Comparison of ENCODE assay signal across 1 cellular context in the genomic region with DNA sequence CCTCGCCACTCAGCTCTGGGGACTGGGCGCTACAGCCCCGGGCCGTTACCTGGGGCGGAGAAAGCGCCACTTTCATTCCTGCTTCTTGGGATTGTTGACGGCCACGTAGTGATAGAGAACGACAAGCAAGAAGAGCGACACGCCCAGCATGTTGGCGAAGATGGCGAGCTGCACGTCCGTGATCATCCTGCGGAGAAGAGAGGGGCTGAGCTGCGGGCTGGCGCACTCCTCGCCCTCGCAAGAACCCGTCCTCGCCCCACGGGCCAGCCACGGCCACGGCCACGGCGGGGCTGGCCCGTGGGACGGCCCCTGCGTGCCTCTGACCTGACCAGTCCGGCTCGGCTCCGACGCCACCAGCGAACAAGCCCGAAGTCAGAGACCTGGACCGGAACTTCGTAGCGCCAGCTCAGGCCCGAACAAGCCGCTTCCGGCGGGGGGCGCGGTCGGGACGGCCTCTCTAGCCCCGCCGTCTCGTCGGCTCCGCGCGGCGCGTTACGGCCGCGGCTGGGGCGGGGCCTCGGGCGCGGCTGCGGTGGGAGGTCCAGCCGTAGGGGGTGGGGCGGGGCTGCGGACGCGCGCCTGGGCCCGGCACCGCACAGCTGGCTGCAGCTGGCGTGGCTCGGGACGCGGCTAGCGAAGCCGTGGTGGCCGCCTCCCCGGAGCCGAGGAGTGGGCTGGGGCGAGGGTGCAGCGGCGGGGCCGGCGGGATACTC.
TF ChIP-seq lines count a peak whose summit lies in the region.

Gene OST4, minus strand, starts transcription at position 378 of the 713 bp plus-strand sequence.

TF ChIP-seq in HepG2, 621 proteins besides CTCF, POLR2A, EP300 and RAD21 (continued from another document and continues in another):
- TF ChIP-seq HMGXB4 (CRISPR knock-in tag; IDR thresholded peaks at IDR 0.05; ENCODE audit: borderline replicate concordance in 1 of 2, low read depth in 1 of 2) (peak; percentile 61 to 86; a peak in 3 of 4 replicates), RBAK (CRISPR knock-in tag; IDR thresholded peaks at IDR 0.05) (no peak), ZNF629 (CRISPR knock-in tag; conservative IDR thresholded peaks at IDR 0.05) (no peak), ZNF747 (CRISPR knock-in tag; IDR thresholded peaks at IDR 0.05; ENCODE audit: borderline replicate concordance) (no peak), ELF1 (CRISPR knock-in tag; IDR thresholded peaks at IDR 0.05) (peak; percentile 58), KAT7 (CRISPR knock-in tag; IDR thresholded peaks at IDR 0.05; ENCODE audit: borderline replicate concordance) (peak; percentile 90; the same call in 1 of the 2 replicates), KDM2A (CRISPR knock-in tag; IDR thresholded peaks at IDR 0.05; ENCODE audit: borderline replicate concordance, low read depth) (peak; percentile 98), ZFX (CRISPR knock-in tag; IDR thresholded peaks at IDR 0.05; ENCODE audit: low read depth) (peak; percentile 82), GATAD1 (CRISPR knock-in tag; IDR thresholded peaks at IDR 0.05) (peak; percentile 94), RFX5 (IDR thresholded peaks at IDR 0.05; ENCODE audit: low read depth, low read length) (no peak), IKZF5 (CRISPR knock-in tag; IDR thresholded peaks at IDR 0.05) (peak; percentile 85), ZFP82 (CRISPR knock-in tag; IDR thresholded peaks at IDR 0.05; ENCODE audit: borderline replicate concordance) (no peak), SP5 (CRISPR knock-in tag; IDR thresholded peaks at IDR 0.05; ENCODE audit: borderline replicate concordance, low read depth) (peak; percentile 60), ZNF790 (CRISPR knock-in tag; IDR thresholded peaks at IDR 0.05; ENCODE audit: borderline replicate concordance) (peak; percentile 91; the same call in 1 of the 2 replicates), ZSCAN20 (CRISPR knock-in tag; IDR thresholded peaks at IDR 0.05; ENCODE audit: borderline replicate concordance) (peak; percentile 29; the same call in 1 of the 2 replicates), JDP2 (CRISPR knock-in tag; IDR thresholded peaks at IDR 0.05; ENCODE audit: borderline replicate concordance) (no peak; the same call in 1 of the 2 replicates), NAIF1 (CRISPR knock-in tag; IDR thresholded peaks at IDR 0.05; ENCODE audit: borderline replicate concordance) (no peak), MTF1 (CRISPR knock-in tag; IDR thresholded peaks at IDR 0.05) (no peak), FOXO4 (CRISPR knock-in tag; conservative IDR thresholded peaks at IDR 0.05) (no peak), ZNF468 (CRISPR knock-in tag; IDR thresholded peaks at IDR 0.05) (no peak), ZNF143 (CRISPR knock-in tag; IDR thresholded peaks at IDR 0.05) (peak; percentile 81), KMT2A (CRISPR knock-in tag; IDR thresholded peaks at IDR 0.05) (peak; percentile 93), GZF1 (CRISPR knock-in tag; IDR thresholded peaks at IDR 0.05) (no peak), ETV6 (CRISPR knock-in tag; conservative IDR thresholded peaks at IDR 0.05) (0 out of 2 replicates have a peak, but pooled peaks have one; percentile 35), NCOA2 (CRISPR knock-in tag; IDR thresholded peaks at IDR 0.05) (peak; percentile 57; the same call in 1 of the 2 replicates), ZFYVE20 (CRISPR knock-in tag; IDR thresholded peaks at IDR 0.05; ENCODE audit: borderline replicate concordance, low read depth) (no peak), ZNF674 (CRISPR knock-in tag; IDR thresholded peaks at IDR 0.05; ENCODE audit: low read depth) (no peak), ZNF513 (CRISPR knock-in tag; conservative IDR thresholded peaks at IDR 0.05) (no peak), NFATC3 (CRISPR knock-in tag; IDR thresholded peaks at IDR 0.05) (no peak), ZBTB26 (CRISPR knock-in tag; IDR thresholded peaks at IDR 0.05; ENCODE audit: borderline replicate concordance) (no peak), RAD51 (IDR thresholded peaks at IDR 0.05; ENCODE audit: borderline replicate concordance) (no peak)
- TF ChIP-seq, protein P1, sequence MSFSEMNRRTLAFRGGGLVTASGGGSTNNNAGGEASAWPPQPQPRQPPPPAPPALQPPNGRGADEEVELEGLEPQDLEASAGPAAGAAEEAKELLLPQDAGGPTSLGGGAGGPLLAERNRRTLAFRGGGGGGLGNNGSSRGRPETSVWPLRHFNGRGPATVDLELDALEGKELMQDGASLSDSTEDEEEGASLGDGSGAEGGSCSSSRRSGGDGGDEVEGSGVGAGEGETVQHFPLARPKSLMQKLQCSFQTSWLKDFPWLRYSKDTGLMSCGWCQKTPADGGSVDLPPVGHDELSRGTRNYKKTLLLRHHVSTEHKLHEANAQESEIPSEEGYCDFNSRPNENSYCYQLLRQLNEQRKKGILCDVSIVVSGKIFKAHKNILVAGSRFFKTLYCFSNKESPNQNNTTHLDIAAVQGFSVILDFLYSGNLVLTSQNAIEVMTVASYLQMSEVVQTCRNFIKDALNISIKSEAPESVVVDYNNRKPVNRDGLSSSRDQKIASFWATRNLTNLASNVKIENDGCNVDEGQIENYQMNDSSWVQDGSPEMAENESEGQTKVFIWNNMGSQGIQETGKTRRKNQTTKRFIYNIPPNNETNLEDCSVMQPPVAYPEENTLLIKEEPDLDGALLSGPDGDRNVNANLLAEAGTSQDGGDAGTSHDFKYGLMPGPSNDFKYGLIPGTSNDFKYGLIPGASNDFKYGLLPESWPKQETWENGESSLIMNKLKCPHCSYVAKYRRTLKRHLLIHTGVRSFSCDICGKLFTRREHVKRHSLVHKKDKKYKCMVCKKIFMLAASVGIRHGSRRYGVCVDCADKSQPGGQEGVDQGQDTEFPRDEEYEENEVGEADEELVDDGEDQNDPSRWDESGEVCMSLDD (CRISPR knock-in tag; IDR thresholded peaks at IDR 0.05; ENCODE audit: borderline replicate concordance), result no peak
- TF ChIP-seq, protein P2, sequence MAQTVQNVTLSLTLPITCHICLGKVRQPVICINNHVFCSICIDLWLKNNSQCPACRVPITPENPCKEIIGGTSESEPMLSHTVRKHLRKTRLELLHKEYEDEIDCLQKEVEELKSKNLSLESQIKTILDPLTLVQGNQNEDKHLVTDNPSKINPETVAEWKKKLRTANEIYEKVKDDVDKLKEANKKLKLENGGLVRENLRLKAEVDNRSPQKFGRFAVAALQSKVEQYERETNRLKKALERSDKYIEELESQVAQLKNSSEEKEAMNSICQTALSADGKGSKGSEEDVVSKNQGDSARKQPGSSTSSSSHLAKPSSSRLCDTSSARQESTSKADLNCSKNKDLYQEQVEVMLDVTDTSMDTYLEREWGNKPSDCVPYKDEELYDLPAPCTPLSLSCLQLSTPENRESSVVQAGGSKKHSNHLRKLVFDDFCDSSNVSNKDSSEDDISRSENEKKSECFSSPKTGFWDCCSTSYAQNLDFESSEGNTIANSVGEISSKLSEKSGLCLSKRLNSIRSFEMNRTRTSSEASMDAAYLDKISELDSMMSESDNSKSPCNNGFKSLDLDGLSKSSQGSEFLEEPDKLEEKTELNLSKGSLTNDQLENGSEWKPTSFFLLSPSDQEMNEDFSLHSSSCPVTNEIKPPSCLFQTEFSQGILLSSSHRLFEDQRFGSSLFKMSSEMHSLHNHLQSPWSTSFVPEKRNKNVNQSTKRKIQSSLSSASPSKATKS (CRISPR knock-in tag; IDR thresholded peaks at IDR 0.05), result no peak
- TF ChIP-seq, protein P3, sequence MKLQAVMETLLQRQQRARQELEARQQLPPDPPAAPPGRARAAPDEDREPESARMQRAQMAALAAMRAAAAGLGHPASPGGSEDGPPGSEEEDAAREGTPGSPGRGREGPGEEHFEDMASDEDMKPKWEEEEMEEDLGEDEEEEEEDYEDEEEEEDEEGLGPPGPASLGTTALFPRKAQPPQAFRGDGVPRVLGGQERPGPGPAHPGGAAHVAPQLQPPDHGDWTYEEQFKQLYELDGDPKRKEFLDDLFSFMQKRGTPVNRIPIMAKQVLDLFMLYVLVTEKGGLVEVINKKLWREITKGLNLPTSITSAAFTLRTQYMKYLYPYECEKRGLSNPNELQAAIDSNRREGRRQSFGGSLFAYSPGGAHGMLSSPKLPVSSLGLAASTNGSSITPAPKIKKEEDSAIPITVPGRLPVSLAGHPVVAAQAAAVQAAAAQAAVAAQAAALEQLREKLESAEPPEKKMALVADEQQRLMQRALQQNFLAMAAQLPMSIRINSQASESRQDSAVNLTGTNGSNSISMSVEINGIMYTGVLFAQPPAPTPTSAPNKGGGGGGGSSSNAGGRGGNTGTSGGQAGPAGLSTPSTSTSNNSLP (IDR thresholded peaks at IDR 0.05; ENCODE audit: low read depth, low read length), result no peak
- TF ChIP-seq, protein P4, sequence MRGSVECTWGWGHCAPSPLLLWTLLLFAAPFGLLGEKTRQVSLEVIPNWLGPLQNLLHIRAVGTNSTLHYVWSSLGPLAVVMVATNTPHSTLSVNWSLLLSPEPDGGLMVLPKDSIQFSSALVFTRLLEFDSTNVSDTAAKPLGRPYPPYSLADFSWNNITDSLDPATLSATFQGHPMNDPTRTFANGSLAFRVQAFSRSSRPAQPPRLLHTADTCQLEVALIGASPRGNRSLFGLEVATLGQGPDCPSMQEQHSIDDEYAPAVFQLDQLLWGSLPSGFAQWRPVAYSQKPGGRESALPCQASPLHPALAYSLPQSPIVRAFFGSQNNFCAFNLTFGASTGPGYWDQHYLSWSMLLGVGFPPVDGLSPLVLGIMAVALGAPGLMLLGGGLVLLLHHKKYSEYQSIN (CRISPR knock-in tag; IDR thresholded peaks at IDR 0.05; ENCODE audit: borderline replicate concordance), result no peak
- TF ChIP-seq, protein P5, sequence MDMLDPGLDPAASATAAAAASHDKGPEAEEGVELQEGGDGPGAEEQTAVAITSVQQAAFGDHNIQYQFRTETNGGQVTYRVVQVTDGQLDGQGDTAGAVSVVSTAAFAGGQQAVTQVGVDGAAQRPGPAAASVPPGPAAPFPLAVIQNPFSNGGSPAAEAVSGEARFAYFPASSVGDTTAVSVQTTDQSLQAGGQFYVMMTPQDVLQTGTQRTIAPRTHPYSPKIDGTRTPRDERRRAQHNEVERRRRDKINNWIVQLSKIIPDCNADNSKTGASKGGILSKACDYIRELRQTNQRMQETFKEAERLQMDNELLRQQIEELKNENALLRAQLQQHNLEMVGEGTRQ (IDR thresholded peaks at IDR 0.05; ENCODE audit: low read depth, low read length), result no peak
- TF ChIP-seq, protein P5 (CRISPR knock-in tag; IDR thresholded peaks at IDR 0.05; ENCODE audit: borderline replicate concordance), result no peak
